In the genomic region with DNA sequence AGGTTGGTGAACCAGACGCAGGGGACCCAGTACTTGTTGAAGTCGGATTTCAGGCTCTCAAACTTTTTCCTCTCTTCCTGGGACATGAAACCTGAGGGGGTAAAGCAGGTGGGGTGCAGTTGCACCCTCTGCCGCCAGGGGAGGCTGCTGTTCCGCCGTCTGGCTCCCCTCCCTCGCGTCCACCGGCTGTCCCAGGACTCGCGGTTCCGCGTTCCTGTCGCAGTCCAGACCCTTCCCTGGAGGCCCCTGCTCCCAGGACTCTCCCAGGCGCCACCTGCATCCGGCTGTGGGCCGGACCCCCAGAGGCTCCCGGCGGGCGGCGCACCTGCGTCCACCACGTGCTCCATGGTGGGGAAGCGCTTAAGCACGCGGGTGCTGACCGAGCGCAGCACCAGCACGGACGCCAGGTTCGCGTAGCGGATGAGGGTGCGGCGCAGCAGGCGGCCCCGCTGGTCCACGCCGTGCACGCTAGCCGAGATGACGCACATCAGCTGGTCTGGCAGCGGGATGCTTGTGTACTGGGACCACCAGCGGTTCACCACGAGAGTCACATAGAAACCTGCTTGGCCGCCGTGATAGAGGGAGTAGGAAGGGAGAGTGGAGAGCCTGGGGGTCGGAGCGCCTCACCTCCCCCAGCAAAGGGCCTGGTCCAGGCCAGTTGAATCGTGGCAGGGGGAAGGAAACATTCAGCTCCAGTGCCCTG, we compare ENCODE assay signal across 8 cellular contexts. TPM values are rescaled to one million over a fixed set of nuclear protein-coding genes. Genes with fewer than 3 reads are reported as not detected.
DNase-seq lines count a peak whose midpoint lies in the region; ATAC-seq and TF ChIP-seq lines count a peak whose summit lies in the region.

No MANE protein-coding gene starts in this region.

- POLR2A ChIA-PET in HEK293 (lab: Yijun Ruan, JAX) = interaction anchor here (0.6 to 5.6 kb wide), 9 partner anchors 10 to 517 kb away, joined by 3 to 41 read pairs (median 5); partner anchors contain the start of genes BTBD19, HECTD3, PLK3 and RPS8

- DNase-seq in DMS53 treated with DMSO at 0.1 percent for 48 hours (lab: John Stamatoyannopoulos, UW; ENCODE audit: unreplicated experiment) (peak; percentile 77), RWPE2 (ENCODE audit: low spot score) (no peak), left ventricle myocardium inferior (peak; percentile 73), psoas muscle (peak; percentile 72 to 85), mucosa of gallbladder (ENCODE audit: low spot score) (no peak)

- no peaks in the 10 kb centered on the region for H3K9me3 Mint-ChIP-seq in activated naive CD8-positive, alpha-beta T cell (ENCODE audit: low read depth)

- ATAC-seq in RWPE2 (ENCODE audit: low read depth) = no peak
- peak; percentile 77 to 89 (median 84) for ATAC-seq in psoas muscle
- ATAC-seq in HG03571 (IDR thresholded peaks at IDR 0.05; ENCODE audit: unreplicated experiment) = no peak

- TF ChIP-seq CTCF in HEK293 (tag by site-specific recombination; IDR thresholded peaks at IDR 0.05) (peak; percentile 99), RWPE2 (IDR thresholded peaks at IDR 0.05; ENCODE audit: poor library complexity, severe bottlenecking) (peak; percentile 50), left ventricle myocardium inferior (IDR thresholded peaks at IDR 0.05; ENCODE audit: borderline replicate concordance) (peak; percentile 99), psoas muscle (IDR thresholded peaks at IDR 0.05) (peak; percentile 99)

- H3K4me3 ChIP-seq in HEK293 (ENCODE audit: low read depth, low read length) = peak overlapping the region; percentile 48
- H3K4me3 ChIP-seq in RWPE2 (ENCODE audit: severe bottlenecking) = no peak overlapping the region
- peak overlapping the region; percentile 68 for H3K4me3 ChIP-seq in left ventricle myocardium inferior
- H3K4me3 ChIP-seq in psoas muscle = peak overlapping the region; percentile 68

- H3K36me3 ChIP-seq in HEK293 (ENCODE audit: control insufficient read depth in 2 of 2, insufficient read depth in 1 of 2, low read length in 2 of 2) (peaks cover 2 to 10% of the 10 kb centered on the region in 2 experiments; a peak in 2 of 3 replicates), RWPE2 (ENCODE audit: low read depth) (no peaks in the 10 kb centered on the region; the same call in 1 of the 2 replicates), left ventricle myocardium inferior (peaks cover 5% of the 10 kb centered on the region), psoas muscle (ENCODE audit: insufficient read depth in 1 of 2, low read depth in 1 of 2) (peaks cover 0 to 5% of the 10 kb centered on the region in 2 donors)

- H3K4me1 ChIP-seq in HEK293 (ENCODE audit: control insufficient read depth, insufficient read depth, low read length) = 0 out of 2 replicates have a peak, but pooled peaks cover 2% of the 10 kb centered on the region
- no peaks in the 10 kb centered on the region for H3K4me1 ChIP-seq in RWPE2 (ENCODE audit: insufficient read depth, poor library complexity, severe bottlenecking)
- peaks cover 33% of the 10 kb centered on the region for H3K4me1 ChIP-seq in left ventricle myocardium inferior
- peaks cover 19% of the 10 kb centered on the region for H3K4me1 ChIP-seq in psoas muscle

- peak overlapping the region; percentile 85 for H3K4me3 Mint-ChIP-seq in activated naive CD8-positive, alpha-beta T cell

- peak overlapping the region; percentile 18; the same call in 1 of the 2 replicates for H3K27ac ChIP-seq in HEK293 (ENCODE audit: extremely low read depth, low read depth, low read length)
- H3K27ac ChIP-seq in RWPE2 (ENCODE audit: poor library complexity, severe bottlenecking) = no peak overlapping the region
- H3K27ac ChIP-seq in left ventricle myocardium inferior (replicated peaks) = peak overlapping the region; percentile 64
- H3K27ac ChIP-seq in psoas muscle = peak overlapping the region; percentile 48

- intact Hi-C loops in left ventricle myocardium inferior (cut with micrococcal nuclease) = no loop called here
- intact Hi-C loops in psoas muscle (cut with DNase I) = loop anchor here (5.0 kb wide), 2 partner anchors 36 to 511 kb away; no protein-coding TSS in a partner anchor

- 5 to 10% (median 7%) methylated on average over 48 to 49 of the region's 49 CpGs for WGBS in psoas muscle, 3 donors

- H3K27ac Mint-ChIP-seq in activated naive CD8-positive, alpha-beta T cell = peak overlapping the region; percentile 87

- H3K27me3 Mint-ChIP-seq in activated naive CD8-positive, alpha-beta T cell = no peaks in the 10 kb centered on the region

- CTCF ChIA-PET in HEK293 (lab: Yijun Ruan, JAX) = interaction anchor here (0.7 to 2.3 kb wide), 10 partner anchors 9 to 507 kb away, joined by 3 to 11 read pairs (median 4); partner anchors contain the start of genes HECTD3, RPS8 and UROD

- H3K36me3 Mint-ChIP-seq in activated naive CD8-positive, alpha-beta T cell = peaks cover 3% of the 10 kb centered on the region

- no peaks in the 10 kb centered on the region for H3K27me3 ChIP-seq in RWPE2 (ENCODE audit: insufficient read depth, poor library complexity, severe bottlenecking)
- H3K27me3 ChIP-seq in left ventricle myocardium inferior (ENCODE audit: low read depth) = no peaks in the 10 kb centered on the region
- H3K27me3 ChIP-seq in psoas muscle (ENCODE audit: insufficient read depth in 3 of 3, low read length in 2 of 3) = no peaks in the 10 kb centered on the region

- H3K4me1 Mint-ChIP-seq in activated naive CD8-positive, alpha-beta T cell (ENCODE audit: low read depth) = peaks cover 29% of the 10 kb centered on the region

- no peaks in the 10 kb centered on the region for H3K9me3 ChIP-seq in HEK293 (ENCODE audit: control insufficient read depth, insufficient read depth, low read depth, low read length)
- H3K9me3 ChIP-seq in RWPE2 (ENCODE audit: severe bottlenecking) = no peaks in the 10 kb centered on the region
- no peaks in the 10 kb centered on the region for H3K9me3 ChIP-seq in left ventricle myocardium inferior (replicated peaks)
- no peaks in the 10 kb centered on the region for H3K9me3 ChIP-seq in psoas muscle

TF ChIP-seq in HEK293, 187 proteins besides CTCF, POLR2A, EP300 and RAD21 (continues in another document):
- TF ChIP-seq KLF1 (tag by site-specific recombination; IDR thresholded peaks at IDR 0.05) (peak; percentile 45), ZNF174 (tag by site-specific recombination; IDR thresholded peaks at IDR 0.05) (no peak), ZNF843 (tag by site-specific recombination; IDR thresholded peaks at IDR 0.05) (peak; percentile 66), ZNF544 (tag by site-specific recombination; IDR thresholded peaks at IDR 0.05) (no peak), MYNN (tag by site-specific recombination; IDR thresholded peaks at IDR 0.05; ENCODE audit: borderline replicate concordance) (peak; percentile 32; the same call in 1 of the 2 replicates), KLF10 (tag by site-specific recombination; IDR thresholded peaks at IDR 0.05) (peak; percentile 31; the same call in 1 of the 2 replicates), SCRT1 (tag by site-specific recombination; IDR thresholded peaks at IDR 0.05; ENCODE audit: borderline replicate concordance) (0 out of 2 replicates have a peak, but pooled peaks have one; percentile 62), ZFP37 (tag by site-specific recombination; IDR thresholded peaks at IDR 0.05) (peak; percentile 82), ZNF521 (tag by site-specific recombination; IDR thresholded peaks at IDR 0.05) (no peak), SP3 (tag by site-specific recombination; IDR thresholded peaks at IDR 0.05) (peak; percentile 28; the same call in 1 of the 2 replicates), ZNF423 (tag by site-specific recombination; IDR thresholded peaks at IDR 0.05) (peak; percentile 97), ZNF600 (tag by site-specific recombination; IDR thresholded peaks at IDR 0.05) (peak; percentile 100), SP2 (tag by site-specific recombination; IDR thresholded peaks at IDR 0.05) (peak; percentile 29), KLF16 (tag by site-specific recombination; IDR thresholded peaks at IDR 0.05) (peak; percentile 58), ZFP41 (tag by site-specific recombination; IDR thresholded peaks at IDR 0.05; ENCODE audit: borderline replicate concordance) (no peak), ZNF2 (tag by site-specific recombination; IDR thresholded peaks at IDR 0.05) (peak; percentile 91), ZNF366 (tag by site-specific recombination; conservative IDR thresholded peaks at IDR 0.05) (peak; percentile 68; the same call in 1 of the 2 replicates), ZIC2 (tag by site-specific recombination; IDR thresholded peaks at IDR 0.05) (peak; percentile 100)
- TF ChIP-seq, protein P1, sequence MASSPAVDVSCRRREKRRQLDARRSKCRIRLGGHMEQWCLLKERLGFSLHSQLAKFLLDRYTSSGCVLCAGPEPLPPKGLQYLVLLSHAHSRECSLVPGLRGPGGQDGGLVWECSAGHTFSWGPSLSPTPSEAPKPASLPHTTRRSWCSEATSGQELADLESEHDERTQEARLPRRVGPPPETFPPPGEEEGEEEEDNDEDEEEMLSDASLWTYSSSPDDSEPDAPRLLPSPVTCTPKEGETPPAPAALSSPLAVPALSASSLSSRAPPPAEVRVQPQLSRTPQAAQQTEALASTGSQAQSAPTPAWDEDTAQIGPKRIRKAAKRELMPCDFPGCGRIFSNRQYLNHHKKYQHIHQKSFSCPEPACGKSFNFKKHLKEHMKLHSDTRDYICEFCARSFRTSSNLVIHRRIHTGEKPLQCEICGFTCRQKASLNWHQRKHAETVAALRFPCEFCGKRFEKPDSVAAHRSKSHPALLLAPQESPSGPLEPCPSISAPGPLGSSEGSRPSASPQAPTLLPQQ (tag by site-specific recombination; IDR thresholded peaks at IDR 0.05) = peak; percentile 84

RNA-seq across cellular contexts. Expression of gene BEST4, which starts 1.7 kb away (rescaled TPM):
- total RNA-seq in left ventricle myocardium inferior = 0.11 TPM
- total RNA-seq in psoas muscle = not detected
- polyA plus RNA-seq in psoas muscle = under 1 TPM in 1 of 3 donors, not detected in 2; 0.08 TPM
- 0.37 TPM for total RNA-seq in mucosa of gallbladder

RNA-seq across cellular contexts. Expression of gene RPS8, which starts 10.9 kb away (rescaled TPM):
- total RNA-seq in left ventricle myocardium inferior (717 TPM), psoas muscle (1,000 to 10,000 TPM in 2 of 4 donors, 100 to 1,000 TPM in 2; 935 to 1,269 (median 1,066) TPM), mucosa of gallbladder (1,176 TPM)
- 1,000 to 10,000 TPM; 1,193 to 2,158 (median 1,436) TPM for polyA plus RNA-seq in psoas muscle

RNA-seq across cellular contexts. Expression of gene PLK3, which starts 13.9 kb away (rescaled TPM):
- 5.4 TPM for total RNA-seq in left ventricle myocardium inferior
- total RNA-seq in psoas muscle = 1 to 10 TPM; 3.7 to 7.1 (median 4.7) TPM
- polyA plus RNA-seq in psoas muscle = 1 to 10 TPM; 3.0 to 8.3 (median 3.5) TPM
- total RNA-seq in mucosa of gallbladder = 14.7 TPM

RNA-seq across cellular contexts. Expression of gene DYNLT4, which starts 20.9 kb away (rescaled TPM):
- 1.9 TPM for total RNA-seq in left ventricle myocardium inferior
- total RNA-seq in psoas muscle = under 1 TPM in 2 of 4 donors, not detected in 2; 0.32 to 0.59 TPM
- under 1 TPM; 0.06 to 0.42 (median 0.11) TPM for polyA plus RNA-seq in psoas muscle
- total RNA-seq in mucosa of gallbladder = not detected

RNA-seq across cellular contexts. Expression of gene BTBD19, which starts 22.0 kb away (rescaled TPM):
- total RNA-seq in left ventricle myocardium inferior (3.5 TPM), psoas muscle (1 to 10 TPM in 3 of 4 donors, under 1 TPM in 1; 0.76 to 1.8 (median 1.3) TPM), mucosa of gallbladder (7.8 TPM)
- 1 to 10 TPM in 2 of 3 donors, under 1 TPM in 1; 0.35 to 1.4 (median 1.2) TPM for polyA plus RNA-seq in psoas muscle

Comparison
In these comparisons a context has a peak if more than half of its experiments do, and no peak if none do; other contexts are left out.
1. DNase-seq: peak in DMS53 treated with DMSO at 0.1 percent for 48 hours (single experiment), left ventricle myocardium inferior (single experiment) and psoas muscle (2 of 2); none in RWPE2 (single experiment) and mucosa of gallbladder (single experiment).
2. ATAC-seq: peak in psoas muscle (4 of 4); none in RWPE2 (single experiment) and HG03571 (single experiment).
3. Peak in every context shown above with its lines, with median percentiles within 50 percentile points of each other: CTCF ChIP-seq.